Comparison of ENCODE assay signal across 8 cellular contexts in the genomic region with DNA sequence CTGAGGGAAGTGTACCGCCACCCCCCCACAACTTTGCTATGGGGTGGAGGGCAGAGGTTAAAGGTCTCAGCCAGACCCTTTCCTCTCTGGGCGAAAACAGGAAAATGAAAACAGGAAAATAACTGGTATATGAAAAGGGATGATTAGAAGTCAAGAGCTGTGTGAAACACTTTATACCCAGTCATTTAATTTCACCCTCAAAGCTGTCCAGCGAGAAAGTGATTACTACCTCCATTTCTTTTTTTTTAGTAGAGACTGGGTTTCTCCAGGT. TPM values are rescaled to one million over a fixed set of nuclear protein-coding genes. Genes with fewer than 3 reads are reported as not detected.
DNase-seq lines count a peak whose midpoint lies in the region; TF ChIP-seq lines count a peak whose summit lies in the region.

No MANE protein-coding gene starts in this region.

- H3K36me3 ChIP-seq in Karpas-422 (ENCODE audit: insufficient read depth, low read length), result no peaks in the 10 kb centered on the region
- no peaks in the 10 kb centered on the region for H3K36me3 ChIP-seq in neural progenitor cell

- no peaks in the 10 kb centered on the region for H3K9me2 ChIP-seq in Karpas-422 (replicated peaks; ENCODE audit: insufficient read depth, low read length)

- H3K27ac ChIP-seq in Karpas-422 (ENCODE audit: low read length), result no peak overlapping the region
- H3K27ac ChIP-seq in dorsolateral prefrontal cortex, result peak overlapping the region in 43 of 59 donors; percentile 20 to 94 (median 79)
- no peak overlapping the region for H3K27ac ChIP-seq in neural progenitor cell

- no peaks in the 10 kb centered on the region for H3K27me3 ChIP-seq in Karpas-422 (ENCODE audit: low read length)
- H3K27me3 ChIP-seq in dorsolateral prefrontal cortex, result no peaks in the 10 kb centered on the region
- peaks cover 12% of the 10 kb centered on the region for H3K27me3 ChIP-seq in neural progenitor cell

- H3K4me1 Mint-ChIP-seq in CD14-positive monocyte (peaks cover 22% of the 10 kb centered on the region), neural progenitor cell (peaks cover 17% of the 10 kb centered on the region)

- DNase-seq in CD14-positive monocyte (ENCODE audit: low spot score) (no peak), Karpas-422 (no peak), dorsolateral prefrontal cortex (no peak), neural progenitor cell (ENCODE audit: low spot score) (no peak), NCI-H1048 (lab: John Stamatoyannopoulos, UW) (no peak), COR-L47 (lab: John Stamatoyannopoulos, UW) (no peak), T1000 (lab: John Stamatoyannopoulos, UW) (no peak), NCI-H524 (lab: John Stamatoyannopoulos, UW) (no peak)

- H3K4me3 ChIP-seq in Karpas-422 (ENCODE audit: low read length), result peak overlapping the region; percentile 67; the same call in 1 of the 2 replicates
- H3K4me3 ChIP-seq in dorsolateral prefrontal cortex, result peak overlapping the region in 34 of 59 donors; percentile 67 to 93 (median 83)
- peak overlapping the region; percentile 72 for H3K4me3 ChIP-seq in neural progenitor cell

- H3K9ac ChIP-seq in Karpas-422 (ENCODE audit: low read length) (peak overlapping the region; percentile 64), neural progenitor cell (no peak overlapping the region)

- H3K4me2 ChIP-seq in Karpas-422 (ENCODE audit: low read depth, low read length, poor library complexity, severe bottlenecking) (peak overlapping the region; percentile 89), neural progenitor cell (peak overlapping the region; percentile 98)

- H4K20me1 ChIP-seq in Karpas-422 (ENCODE audit: insufficient read depth, low read depth, low read length), result no peaks in the 10 kb centered on the region
- H4K20me1 ChIP-seq in neural progenitor cell (ENCODE audit: low read depth), result no peaks in the 10 kb centered on the region

- H2AFZ ChIP-seq in Karpas-422 (ENCODE audit: low read length), result no peak overlapping the region
- H2AFZ ChIP-seq in neural progenitor cell (replicated peaks), result peak overlapping the region; percentile 95

- H3K4me1 ChIP-seq in Karpas-422 (ENCODE audit: low read length) (peaks cover 16% of the 10 kb centered on the region), neural progenitor cell (peaks cover 5% of the 10 kb centered on the region)

- intact Hi-C loops in CD14-positive monocyte (cut with micrococcal nuclease) (loop anchor here in 1 of 2 donors (5.0 kb wide), 1 partner anchor 58 kb away; no protein-coding TSS in a partner anchor), dorsolateral prefrontal cortex (cut with DNase I) (no loop called here)

- peaks cover 22% of the 10 kb centered on the region for H3F3A ChIP-seq in neural progenitor cell (ENCODE audit: low read depth)

- H3K9me3 ChIP-seq in Karpas-422 (ENCODE audit: low read length), result no peaks in the 10 kb centered on the region
- H3K9me3 ChIP-seq in neural progenitor cell (ENCODE audit: low read depth), result no peaks in the 10 kb centered on the region

- H3K27me3 Mint-ChIP-seq in CD14-positive monocyte (ENCODE audit: low read depth in 3 of 3), result peaks cover 2 to 9% (median 5%) of the 10 kb centered on the region in 3 donors
- peaks cover 10% of the 10 kb centered on the region for H3K27me3 Mint-ChIP-seq in neural progenitor cell (ENCODE audit: insufficient read depth, low read depth)

- no peaks in the 10 kb centered on the region for H3K9me3 Mint-ChIP-seq in CD14-positive monocyte
- H3K9me3 Mint-ChIP-seq in neural progenitor cell, result no peaks in the 10 kb centered on the region

- H3K4me3 Mint-ChIP-seq in CD14-positive monocyte (peak overlapping the region; percentile 58 to 77), neural progenitor cell (peak overlapping the region; percentile 77)

- H3K27ac Mint-ChIP-seq in CD14-positive monocyte (no peak overlapping the region), neural progenitor cell (no peak overlapping the region)

- no peaks in the 10 kb centered on the region for H3K79me2 ChIP-seq in Karpas-422 (ENCODE audit: low read length)
- H3K79me2 ChIP-seq in neural progenitor cell (ENCODE audit: low read depth), result no peaks in the 10 kb centered on the region

- H3K36me3 Mint-ChIP-seq in CD14-positive monocyte, result peaks cover 34 to 57% of the 10 kb centered on the region in 2 donors
- H3K36me3 Mint-ChIP-seq in neural progenitor cell, result peaks cover 10% of the 10 kb centered on the region

- TF ChIP-seq CTCF in CD14-positive monocyte (IDR thresholded peaks at IDR 0.05), result no peak
- TF ChIP-seq CTCF in dorsolateral prefrontal cortex (IDR thresholded peaks at IDR 0.05 in 54 of 56, conservative IDR thresholded peaks at IDR 0.05 in 2 of 56; ENCODE audit: low read depth in 1 of 56, partially characterized antibody in 56 of 56), result no peak
- TF ChIP-seq CTCF in neural progenitor cell (IDR thresholded peaks at IDR 0.05), result no peak

RNA-seq across cellular contexts. Expression of gene PHLDB3, which starts 0.6 kb away (rescaled TPM):
- polyA plus RNA-seq in CD14-positive monocyte, result 1 to 10 TPM; 1.4 to 1.7 TPM
- total RNA-seq in Karpas-422 (2014; rRNA removed; shearing (Covaris generic); ENCODE audit: low replicate concordance), result 5.6 and 9.9 TPM in 2 replicates
- total RNA-seq in dorsolateral prefrontal cortex, result 10 to 100 TPM in 65 of 120 experiments, 1 to 10 TPM in 55; 4.6 to 20.8 (median 10.2) TPM
- total RNA-seq in neural progenitor cell (ENCODE audit: low replicate concordance), result 3.4 and 21.9 TPM in 2 replicates

RNA-seq across cellular contexts. Expression of gene ETHE1, which starts 21.9 kb away (rescaled TPM):
- 100 to 1,000 TPM; 111 to 135 TPM for polyA plus RNA-seq in CD14-positive monocyte
- 6.7 and 13.6 TPM in 2 replicates for total RNA-seq in Karpas-422 (2014; rRNA removed; shearing (Covaris generic); ENCODE audit: low replicate concordance)
- 10 to 100 TPM; 12.3 to 24.7 (median 17.2) TPM for total RNA-seq in dorsolateral prefrontal cortex
- 13.6 and 27.8 TPM in 2 replicates for total RNA-seq in neural progenitor cell (ENCODE audit: low replicate concordance)

RNA-seq across cellular contexts. Expression of gene ZNF575, which starts 27.9 kb away (rescaled TPM):
- polyA plus RNA-seq in CD14-positive monocyte, result under 1 TPM; 0.25 to 0.79 TPM
- total RNA-seq in Karpas-422 (2014; rRNA removed; shearing (Covaris generic); ENCODE audit: low replicate concordance), result 0.34 TPM in 1 of 2 replicates, not detected in the other
- total RNA-seq in dorsolateral prefrontal cortex (10 to 100 TPM in 21 of 120 experiments, 1 to 10 TPM in 99; 4.4 to 14.3 (median 8.2) TPM), neural progenitor cell (ENCODE audit: low replicate concordance) (not detected in 2 replicates)

RNA-seq across cellular contexts. Expression of gene LYPD3, which starts 39.7 kb away (rescaled TPM):
- under 1 TPM; 0.24 to 0.48 TPM for polyA plus RNA-seq in CD14-positive monocyte
- not detected in 2 replicates for total RNA-seq in Karpas-422 (2014; rRNA removed; shearing (Covaris generic); ENCODE audit: low replicate concordance)
- total RNA-seq in dorsolateral prefrontal cortex (1 to 10 TPM in 7 of 120 experiments, under 1 TPM in 63, not detected in 50; 0.26 to 2.0 (median 0.53) TPM), neural progenitor cell (ENCODE audit: low replicate concordance) (0.24 and 0.37 TPM in 2 replicates)

Comparison
In these comparisons a context has a peak if more than half of its experiments do, and no peak if none do; other contexts are left out.
1. H3K27ac ChIP-seq: peak in dorsolateral prefrontal cortex (43 of 59); none in Karpas-422 (single experiment) and neural progenitor cell (single experiment).
2. Peak in every context shown above with its lines, with median percentiles within 50 percentile points of each other: H3K4me3 ChIP-seq.